1 cellular context compared by ENCODE assay signal in the genomic region with DNA sequence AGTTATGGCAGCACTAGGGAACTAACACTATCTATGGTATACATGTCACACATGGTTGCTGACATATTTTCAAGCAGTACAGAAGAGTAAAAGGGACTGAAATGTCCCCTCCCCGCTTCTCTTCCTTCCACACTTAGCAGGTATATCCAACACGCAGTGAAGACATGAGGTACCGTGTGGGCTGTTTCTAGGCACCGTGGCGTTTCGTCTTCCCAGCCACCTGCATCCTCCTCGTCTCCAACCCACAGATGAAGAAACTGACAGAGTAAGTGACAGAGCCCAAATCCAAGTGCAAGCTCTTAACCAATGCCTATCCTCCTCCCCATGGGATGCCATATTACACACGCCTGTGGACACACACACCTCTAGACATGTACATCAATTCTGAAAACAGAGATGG.
TF ChIP-seq lines count a peak whose summit lies in the region.

No MANE protein-coding gene starts in this region.

TF ChIP-seq in GM12878, 131 proteins besides CTCF, POLR2A, EP300 and RAD21:
- TF ChIP-seq PAX8 (IDR thresholded peaks at IDR 0.05) (no peak), RB1 (IDR thresholded peaks at IDR 0.05; ENCODE audit: borderline replicate concordance) (no peak)
- TF ChIP-seq, protein P1, sequence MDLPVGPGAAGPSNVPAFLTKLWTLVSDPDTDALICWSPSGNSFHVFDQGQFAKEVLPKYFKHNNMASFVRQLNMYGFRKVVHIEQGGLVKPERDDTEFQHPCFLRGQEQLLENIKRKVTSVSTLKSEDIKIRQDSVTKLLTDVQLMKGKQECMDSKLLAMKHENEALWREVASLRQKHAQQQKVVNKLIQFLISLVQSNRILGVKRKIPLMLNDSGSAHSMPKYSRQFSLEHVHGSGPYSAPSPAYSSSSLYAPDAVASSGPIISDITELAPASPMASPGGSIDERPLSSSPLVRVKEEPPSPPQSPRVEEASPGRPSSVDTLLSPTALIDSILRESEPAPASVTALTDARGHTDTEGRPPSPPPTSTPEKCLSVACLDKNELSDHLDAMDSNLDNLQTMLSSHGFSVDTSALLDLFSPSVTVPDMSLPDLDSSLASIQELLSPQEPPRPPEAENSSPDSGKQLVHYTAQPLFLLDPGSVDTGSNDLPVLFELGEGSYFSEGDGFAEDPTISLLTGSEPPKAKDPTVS (IDR thresholded peaks at IDR 0.05; ENCODE audit: low read depth, low read length), result no peak
- TF ChIP-seq, protein P2, sequence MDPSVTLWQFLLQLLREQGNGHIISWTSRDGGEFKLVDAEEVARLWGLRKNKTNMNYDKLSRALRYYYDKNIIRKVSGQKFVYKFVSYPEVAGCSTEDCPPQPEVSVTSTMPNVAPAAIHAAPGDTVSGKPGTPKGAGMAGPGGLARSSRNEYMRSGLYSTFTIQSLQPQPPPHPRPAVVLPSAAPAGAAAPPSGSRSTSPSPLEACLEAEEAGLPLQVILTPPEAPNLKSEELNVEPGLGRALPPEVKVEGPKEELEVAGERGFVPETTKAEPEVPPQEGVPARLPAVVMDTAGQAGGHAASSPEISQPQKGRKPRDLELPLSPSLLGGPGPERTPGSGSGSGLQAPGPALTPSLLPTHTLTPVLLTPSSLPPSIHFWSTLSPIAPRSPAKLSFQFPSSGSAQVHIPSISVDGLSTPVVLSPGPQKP (IDR thresholded peaks at IDR 0.05; ENCODE audit: low read depth, low read length), result no peak
TF ChIP-seq in GM12878: peak in this region for 0.
